ENCODE assay signal across 9 cellular contexts in the genomic region with DNA sequence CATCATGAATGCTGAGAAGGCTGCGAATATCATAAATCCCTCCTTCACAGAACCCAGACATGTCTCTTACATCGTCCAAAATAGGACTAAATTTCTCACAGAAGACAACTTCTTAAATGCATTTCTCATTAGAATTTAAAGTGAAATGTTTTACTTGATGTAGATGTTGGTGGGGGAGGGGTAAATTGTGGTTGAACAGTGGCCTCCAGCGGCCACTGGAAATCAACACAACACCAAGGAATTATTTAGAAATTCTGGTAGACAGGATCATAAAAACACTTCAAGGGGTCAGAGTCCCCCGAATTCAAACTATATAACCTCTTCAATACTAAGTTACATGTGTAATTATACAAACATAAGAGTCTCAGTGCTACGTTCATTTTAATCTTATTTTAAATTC.
DNase-seq lines count a peak whose midpoint lies in the region; ATAC-seq and TF ChIP-seq lines count a peak whose summit lies in the region.
"Had no signal": no experiment of that assay in that cellular context is flagged by ENCODE, and none has a peak within 500 bp of the region (broad histone marks: within the 10 kb centered on the region; RNA-seq: fewer than 3 reads in every experiment).

No MANE protein-coding gene starts in this region.

- H3K4me1 ChIP-seq in neuron (ENCODE audit: insufficient read depth, low read length): peaks cover 12% of the 10 kb centered on the region

- no peaks in the 10 kb centered on the region for H3K9me3 Mint-ChIP-seq in CD4-positive, alpha-beta T cell
- H3K9me3 Mint-ChIP-seq: central memory CD8-positive, alpha-beta T cell had no signal

- peak overlapping the region in 4 of 59 donors; percentile 22 to 37 (median 26) for H3K27ac ChIP-seq in dorsolateral prefrontal cortex
- H3K27ac ChIP-seq in CD4-positive, alpha-beta T cell (ENCODE audit: low read depth, low read length): no peak overlapping the region

- DNase-seq in NOMO-1 (lab: John Stamatoyannopoulos, UW; ENCODE audit: unreplicated experiment in 2 of 2) (peak; percentile 14 to 26), NOMO-1 treated with dmso at 0.1 percent for 144 hours (lab: John Stamatoyannopoulos, UW; ENCODE audit: unreplicated experiment) (no peak), NCI-H526 (lab: John Stamatoyannopoulos, UW) (peak; percentile 11 to 78), dorsolateral prefrontal cortex (peak in 2 of 10 donors; percentile 36 to 42)
- DNase-seq in CD4-positive, alpha-beta T cell: no peak
- no peak for DNase-seq in stimulated activated CD4-positive, alpha-beta T cell treated with anti-CD3 and anti-CD28 coated beads, Interleukin-2, amount 100 ng/mL, for 48 hours

- H3K36me3 ChIP-seq in neuron (ENCODE audit: insufficient read depth, low read length): no peaks in the 10 kb centered on the region

- no peaks in the 10 kb centered on the region for H3K4me1 Mint-ChIP-seq in CD4-positive, alpha-beta T cell (ENCODE audit: low read depth)
- H3K4me1 Mint-ChIP-seq: central memory CD8-positive, alpha-beta T cell had no signal

- CTCF ChIA-PET in CD4-positive, alpha-beta T cell (lab: Charles Lee): no interaction called here

- H3K27me3 ChIP-seq in dorsolateral prefrontal cortex (no peaks in the 10 kb centered on the region), neuron (ENCODE audit: insufficient read depth, low read length) (no peaks in the 10 kb centered on the region)
- no peaks in the 10 kb centered on the region for H3K27me3 ChIP-seq in CD4-positive, alpha-beta T cell (ENCODE audit: control insufficient read depth, insufficient read depth, low read length)

- H3K27me3 Mint-ChIP-seq in CD4-positive, alpha-beta T cell: no peaks in the 10 kb centered on the region
- H3K27me3 Mint-ChIP-seq: central memory CD8-positive, alpha-beta T cell had no signal

- H3K9me3 ChIP-seq in neuron (ENCODE audit: low read length): no peaks in the 10 kb centered on the region
- no peaks in the 10 kb centered on the region for H3K9me3 ChIP-seq in CD4-positive, alpha-beta T cell (ENCODE audit: control insufficient read depth, low read length)

- peak; percentile 60 for ATAC-seq in HG02763 (IDR thresholded peaks at IDR 0.05; ENCODE audit: unreplicated experiment)
- no peak for ATAC-seq in CD4-positive, alpha-beta T cell (ENCODE audit: poor library complexity)

- H3K27ac Mint-ChIP-seq in CD4-positive, alpha-beta T cell: no peak overlapping the region

- peak overlapping the region in 14 of 59 donors; percentile 0 to 42 (median 14) for H3K4me3 ChIP-seq in dorsolateral prefrontal cortex
- H3K4me3 ChIP-seq in neuron (ENCODE audit: low read length): peak overlapping the region; percentile 14

- TF ChIP-seq CTCF in dorsolateral prefrontal cortex (IDR thresholded peaks at IDR 0.05 in 54 of 56, conservative IDR thresholded peaks at IDR 0.05 in 2 of 56; ENCODE audit: low read depth in 1 of 56, partially characterized antibody in 56 of 56): peak; percentile 35 to 80 (median 64)
- TF ChIP-seq CTCF in CD4-positive, alpha-beta T cell (IDR thresholded peaks at IDR 0.05): no peak

- intact Hi-C loops in dorsolateral prefrontal cortex (cut with DNase I): loop anchor here in 1 of 2 donors (10.0 kb wide), 1 partner anchor 1748 kb away; no protein-coding TSS in a partner anchor
- intact Hi-C loops in CD4-positive, alpha-beta T cell (cut with DNase I, micrococcal nuclease): loop anchor here in 1 of 2 experiments (10.0 kb wide), 1 partner anchor 1748 kb away; no protein-coding TSS in a partner anchor

- H2AFZ ChIP-seq in neuron (ENCODE audit: low read depth, low read length): peak overlapping the region; percentile 59

- POLR2A ChIA-PET in CD4-positive, alpha-beta T cell (lab: Charles Lee): no interaction called here

- H3K4me3 Mint-ChIP-seq in CD4-positive, alpha-beta T cell: no peak overlapping the region
- H3K4me3 Mint-ChIP-seq: central memory CD8-positive, alpha-beta T cell had no signal

- no peaks in the 10 kb centered on the region for H3K36me3 Mint-ChIP-seq in CD4-positive, alpha-beta T cell (ENCODE audit: low read depth)

Comparison
In these comparisons a context has a peak if more than half of its experiments do, and no peak if none do; other contexts are left out.
1. DNase-seq: peak in NOMO-1 (2 of 2) and NCI-H526 (2 of 2); none in NOMO-1 treated with dmso at 0.1 percent for 144 hours (single experiment), CD4-positive, alpha-beta T cell (0 of 10) and stimulated activated CD4-positive, alpha-beta T cell treated with anti-CD3 and anti-CD28 coated beads, Interleukin-2, amount 100 ng/mL, for 48 hours (0 of 2).